26 cellular contexts compared by ENCODE assay signal in the genomic region with DNA sequence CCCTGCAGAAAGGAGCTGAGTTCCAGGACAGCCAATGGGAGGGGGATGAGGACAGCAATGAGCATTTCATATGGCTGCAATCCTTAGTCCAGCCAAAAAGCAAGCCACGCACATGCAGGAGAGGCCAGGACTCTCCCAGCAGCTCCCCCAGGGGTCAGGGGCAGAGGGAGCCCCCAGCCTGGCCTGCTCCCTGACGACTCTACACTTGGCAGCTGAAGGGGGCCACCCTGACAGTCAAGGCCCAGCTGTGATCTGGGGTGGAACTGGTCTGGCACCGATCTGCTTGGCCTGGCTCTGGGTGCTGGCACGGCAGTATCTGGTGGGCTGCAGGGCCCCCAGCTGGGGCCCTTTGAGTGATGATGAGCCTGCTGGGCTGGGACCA.
DNase-seq lines count a peak whose midpoint lies in the region; ATAC-seq and TF ChIP-seq lines count a peak whose summit lies in the region.
"Had no signal": no experiment of that assay in that cellular context is flagged by ENCODE, and none has a peak within 500 bp of the region (broad histone marks: within the 10 kb centered on the region; RNA-seq: fewer than 3 reads in every experiment).

No MANE protein-coding gene starts in this region.

- peak overlapping the region; percentile 57 for H2BK120ac ChIP-seq in neuronal stem cell (ENCODE audit: low read depth, low read length)

- H2BK5ac ChIP-seq in neuronal stem cell (ENCODE audit: low read length), result no peak overlapping the region

- H3K4me1 ChIP-seq in left ventricle myocardium inferior, result no peaks in the 10 kb centered on the region
- no peaks in the 10 kb centered on the region for H3K4me1 ChIP-seq in right cardiac atrium (ENCODE audit: control insufficient read depth, insufficient read depth, low read length)
- peaks cover 0 to 14% of the 10 kb centered on the region in 2 donors for H3K4me1 ChIP-seq in neuronal stem cell (ENCODE audit: control insufficient read depth in 2 of 2, insufficient read depth in 1 of 2, low read depth in 1 of 2, low read length in 2 of 2)
- no peaks in the 10 kb centered on the region for H3K4me1 ChIP-seq in upper lobe of right lung
- H3K4me1 ChIP-seq: heart right ventricle, SJCRH30, thyroid gland had no signal

- H2AFZ ChIP-seq in neuronal stem cell (ENCODE audit: low read length), result peak overlapping the region; percentile 29

- no peaks in the 10 kb centered on the region for H3K9me3 ChIP-seq in left ventricle myocardium inferior (replicated peaks)
- no peaks in the 10 kb centered on the region for H3K9me3 ChIP-seq in right cardiac atrium (ENCODE audit: control insufficient read depth, low read length)
- H3K9me3 ChIP-seq in neuronal stem cell (replicated peaks in 1 of 2; ENCODE audit: control insufficient read depth in 2 of 2, insufficient read depth in 1 of 2, low read depth in 1 of 2, low read length in 2 of 2), result peaks cover 17 to 19% of the 10 kb centered on the region in 2 donors
- no peaks in the 10 kb centered on the region for H3K9me3 ChIP-seq in upper lobe of right lung
- H3K9me3 ChIP-seq: neutrophil, SJCRH30, thyroid gland had no signal

- H3K79me1 ChIP-seq in neuronal stem cell (ENCODE audit: low read depth, low read length), result peaks cover 2% of the 10 kb centered on the region

- H3K23ac ChIP-seq in neuronal stem cell (ENCODE audit: low read depth, low read length, poor library complexity), result peak overlapping the region; percentile 32

- peak overlapping the region; percentile 63 for H2BK12ac ChIP-seq in neuronal stem cell (ENCODE audit: low read length)

- H3K36me3 ChIP-seq in left ventricle myocardium inferior (no peaks in the 10 kb centered on the region), neuronal stem cell (replicated peaks in 1 of 2; ENCODE audit: control insufficient read depth in 2 of 2, insufficient read depth in 2 of 2, low read length in 2 of 2) (peaks cover 0 to 8% of the 10 kb centered on the region in 2 donors), upper lobe of right lung (no peaks in the 10 kb centered on the region)
- H3K36me3 ChIP-seq: heart right ventricle, neutrophil, SJCRH30, thyroid gland had no signal

- H3K4ac ChIP-seq in neuronal stem cell (ENCODE audit: low read length), result no peak overlapping the region

- intact Hi-C loops in Right ventricle myocardium superior (cut with DNase I) (no loop called here), left ventricle myocardium inferior (cut with micrococcal nuclease) (no loop called here), right cardiac atrium (cut with DNase I) (no loop called here), upper lobe of right lung (cut with DNase I) (no loop called here)

- peak overlapping the region; percentile 67 for H3K14ac ChIP-seq in neuronal stem cell (ENCODE audit: low read length)

- no peak overlapping the region for H4K91ac ChIP-seq in neuronal stem cell (ENCODE audit: low read depth, low read length, poor library complexity)

- H2BK15ac ChIP-seq in neuronal stem cell (ENCODE audit: low read length), result peak overlapping the region; percentile 96

- peak; percentile 36 for DNase-seq in Right ventricle myocardium superior
- DNase-seq in left ventricle myocardium inferior, result no peak
- peak in 2 of 3 donors; percentile 36 to 52 for DNase-seq in right cardiac atrium
- no peak for DNase-seq in neuronal stem cell (ENCODE audit: low spot score)
- DNase-seq in upper lobe of right lung, result peak; percentile 52
- no peak for DNase-seq in NCI-H187 (lab: John Stamatoyannopoulos, UW)
- no peak for DNase-seq in NCI-H510A (lab: John Stamatoyannopoulos, UW)
- DNase-seq: activated CD4-positive, alpha-beta T cell treated with anti-CD3 and anti-CD28 coated beads for 48 hours; activated gamma-delta T cell treated with Interleukin-2 at 50 U/mL for 16 hours; activated naive CD8-positive, alpha-beta T cell treated with anti-CD3 and anti-CD28 coated beads, Interleukin-2, amount 50 U/mL, for 24 hours; AML-193; central memory CD4-positive, alpha-beta T cell; dermis blood vessel endothelial cell; DND-41; foreskin melanocyte; GF-D8; heart right ventricle; NCI-H446; NCI-H774; SJCRH30; stimulated activated CD4-positive, alpha-beta T cell treated with anti-CD3 and anti-CD28 coated beads, Interleukin-2, amount 100 ng/mL, for 48 hours; T1000; thyroid gland had no signal

- H2AK5ac ChIP-seq in neuronal stem cell (ENCODE audit: low read depth, low read length), result peak overlapping the region; percentile 66

- TF ChIP-seq CTCF in left ventricle myocardium inferior (IDR thresholded peaks at IDR 0.05; ENCODE audit: borderline replicate concordance) (no peak), upper lobe of right lung (IDR thresholded peaks at IDR 0.05) (no peak)

- H3K27me3 ChIP-seq in left ventricle myocardium inferior (ENCODE audit: low read depth), result peaks cover 24% of the 10 kb centered on the region
- H3K27me3 ChIP-seq in right cardiac atrium (ENCODE audit: control insufficient read depth, insufficient read depth), result no peaks in the 10 kb centered on the region
- H3K27me3 ChIP-seq in neuronal stem cell (ENCODE audit: control insufficient read depth in 3 of 3, insufficient read depth in 3 of 3, low read depth in 1 of 3, low read length in 3 of 3), result peaks cover 0 to 2% (median 0%) of the 10 kb centered on the region in 3 experiments
- H3K27me3 ChIP-seq in upper lobe of right lung, result no peaks in the 10 kb centered on the region
- H3K27me3 ChIP-seq: neutrophil, SJCRH30, thyroid gland had no signal

- H3K4me2 ChIP-seq in neuronal stem cell (ENCODE audit: insufficient read depth, low read length, poor library complexity, severe bottlenecking), result no peak overlapping the region

- WGBS in right cardiac atrium, result 47% methylated on average over 4 of the region's 4 CpGs
- no CpG with 5 or more reads among the region's 4 CpGs for WGBS in neuronal stem cell (ENCODE audit: extremely low coverage in 2 of 2, insufficient read length in 2 of 2, insufficient replicate concordance in 1 of 2), 2 donors

- H3K27ac ChIP-seq in left ventricle myocardium inferior (replicated peaks) (no peak overlapping the region), right cardiac atrium (ENCODE audit: low read length) (no peak overlapping the region), neuronal stem cell (replicated peaks; ENCODE audit: low read length) (no peak overlapping the region), upper lobe of right lung (no peak overlapping the region)
- H3K27ac ChIP-seq: heart right ventricle, neutrophil, SJCRH30, thyroid gland, VCaP had no signal

- no peak for ATAC-seq in Right ventricle myocardium superior (ENCODE audit: poor library complexity)
- ATAC-seq in right cardiac atrium, result peak in 1 of 2 donors; percentile 17
- no peak for ATAC-seq in upper lobe of right lung
- ATAC-seq in GM18520 (IDR thresholded peaks at IDR 0.05; ENCODE audit: unreplicated experiment), result no peak
- ATAC-seq: activated naive CD8-positive, alpha-beta T cell treated with anti-CD3 and anti-CD28 coated beads, Interleukin-2, amount 50 U/mL, for 24 hours had no signal

- H3K4me3 ChIP-seq in left ventricle myocardium inferior (no peak overlapping the region), right cardiac atrium (ENCODE audit: low read length) (no peak overlapping the region), neuronal stem cell (ENCODE audit: low read length in 2 of 2) (no peak overlapping the region), upper lobe of right lung (no peak overlapping the region)
- H3K4me3 ChIP-seq: heart right ventricle, SJCRH30, thyroid gland had no signal

- peak overlapping the region; percentile 12 for H3K9ac ChIP-seq in neuronal stem cell (ENCODE audit: low read depth, low read length, poor library complexity)

- H4K8ac ChIP-seq in neuronal stem cell (ENCODE audit: low read depth, low read length), result no peak overlapping the region

- H3K18ac ChIP-seq in neuronal stem cell (ENCODE audit: low read length), result peak overlapping the region; percentile 89

Comparison
In these comparisons a context has a peak if more than half of its experiments do, and no peak if none do; other contexts are left out.
1. DNase-seq: peak in Right ventricle myocardium superior (single experiment), right cardiac atrium (2 of 3) and upper lobe of right lung (single experiment); none in left ventricle myocardium inferior (single experiment), neuronal stem cell (single experiment), NCI-H187 (0 of 2) and NCI-H510A (single experiment).